ENCODE assay signal across 18 cellular contexts in genomic region chr13:51501096-51501495, GRCh38. TPM values are rescaled to one million over a fixed set of nuclear protein-coding genes. Genes with fewer than 3 reads are reported as not detected.
DNase-seq lines count a peak whose midpoint lies in the region; ATAC-seq and TF ChIP-seq lines count a peak whose summit lies in the region.
"Had no signal": no experiment of that assay in that cellular context is flagged by ENCODE, and none has a peak within 500 bp of the region (broad histone marks: within the 10 kb centered on the region; RNA-seq: fewer than 3 reads in every experiment).

No MANE protein-coding gene starts in this region.

- no peak overlapping the region for H3K4me2 ChIP-seq in IMR-90 (ENCODE audit: low read depth, low read length)

- no peak overlapping the region for H3K14ac ChIP-seq in IMR-90 (replicated peaks; ENCODE audit: low read depth, low read length)

- no peak for TF ChIP-seq POLR2A in IMR-90 (IDR thresholded peaks at IDR 0.05; ENCODE audit: low read depth, low read length)

- no peak overlapping the region for H2AK9ac ChIP-seq in IMR-90 (replicated peaks; ENCODE audit: low read depth, low read length, poor library complexity)

- no peak overlapping the region for H3K4me3 Mint-ChIP-seq in stimulated activated naive B cell treated with anti-CD40 and anti-IgM and Interleukin-4, amounts not matched to agents 10 μg/mL and 1 μg/mL and 100 μg/mL, for 72 hours

- H4K8ac ChIP-seq in IMR-90 (ENCODE audit: low read depth in 2 of 2, low read length in 2 of 2): no peak overlapping the region

- POLR2A ChIA-PET in IMR-90 (lab: Charles Lee; ENCODE audit: unreplicated experiment): no interaction called here

- no peaks in the 10 kb centered on the region for H3K79me1 ChIP-seq in IMR-90 (ENCODE audit: low read depth in 1 of 2, low read length in 2 of 2)

- no peak for TF ChIP-seq RAD21 in IMR-90 (IDR thresholded peaks at IDR 0.05; ENCODE audit: low read length)

- TF ChIP-seq CTCF in IMR-90 (conservative IDR thresholded peaks at IDR 0.05; ENCODE audit: low read depth, low read length): no peak
- no peak for TF ChIP-seq CTCF in cardiac fibroblast (IDR thresholded peaks at IDR 0.05; ENCODE audit: low read depth, low read length)

- H3K4me3 ChIP-seq in IMR-90 (ENCODE audit: insufficient read depth, low read depth, low read length): no peak overlapping the region
- H3K4me3 ChIP-seq in cardiac fibroblast (replicated peaks in 1 of 2; ENCODE audit: low read depth in 2 of 2, low read length in 2 of 2): no peak overlapping the region
- H3K4me3 ChIP-seq: Peyer's patch had no signal

- H3K9ac ChIP-seq in IMR-90 (ENCODE audit: low read depth, low read length): no peak overlapping the region

- no peak overlapping the region for H2AK5ac ChIP-seq in IMR-90 (ENCODE audit: low read depth, low read length)

- H4K20me1 ChIP-seq in IMR-90 (ENCODE audit: insufficient read depth, low read length): no peaks in the 10 kb centered on the region

- peak; percentile 27 for ATAC-seq in IMR-90 (ENCODE audit: low read depth)
- ATAC-seq in left lobe of liver: peak; percentile 65
- ATAC-seq in stimulated activated naive B cell treated with anti-CD40 and anti-IgM and Interleukin-4, amounts not matched to agents 10 μg/mL and 1 μg/mL and 100 μg/mL, for 72 hours (replicated peaks): no peak
- ATAC-seq in HG02610 (IDR thresholded peaks at IDR 0.05; ENCODE audit: unreplicated experiment): no peak

- CTCF ChIA-PET in IMR-90 (lab: Yijun Ruan, JAX): no interaction called here

- H2BK5ac ChIP-seq in IMR-90 (ENCODE audit: low read depth, low read length, poor library complexity, severe bottlenecking): no peak overlapping the region

- dilution Hi-C loops in IMR-90 (cut with HindIII; ENCODE audit: low sequenced_read_pairs, unreplicated experiment): no loop called here

- no peaks in the 10 kb centered on the region for H3K36me3 Mint-ChIP-seq in stimulated activated naive B cell treated with anti-CD40 and anti-IgM and Interleukin-4, amounts not matched to agents 10 μg/mL and 1 μg/mL and 100 μg/mL, for 72 hours

- no peak overlapping the region for H2BK120ac ChIP-seq in IMR-90 (ENCODE audit: low read depth, low read length)

- H3K56ac ChIP-seq in IMR-90 (ENCODE audit: extremely low read depth, insufficient read depth, low read length): no peak overlapping the region

- H3K9me3 ChIP-seq in IMR-90 (ENCODE audit: control insufficient read depth, insufficient read depth, low read length): no peaks in the 10 kb centered on the region
- H3K9me3 ChIP-seq: Peyer's patch had no signal

- no TSS peak for BruUV-seq in IMR-90 (replicated peaks; lab: Mats Ljungman, UMichigan)

- H2BK20ac ChIP-seq in IMR-90 (ENCODE audit: low read depth, low read length): no peak overlapping the region

- H3K4me1 Mint-ChIP-seq in stimulated activated naive B cell treated with anti-CD40 and anti-IgM and Interleukin-4, amounts not matched to agents 10 μg/mL and 1 μg/mL and 100 μg/mL, for 72 hours: peaks cover 18 to 24% of the 10 kb centered on the region in 2 donors

- H3K23ac ChIP-seq in IMR-90 (ENCODE audit: low read depth, low read length): no peak overlapping the region

- no peaks in the 10 kb centered on the region for H3K9me3 Mint-ChIP-seq in stimulated activated naive B cell treated with anti-CD40 and anti-IgM and Interleukin-4, amounts not matched to agents 10 μg/mL and 1 μg/mL and 100 μg/mL, for 72 hours

- in situ Hi-C loops in IMR-90 (cut with MboI; ENCODE audit: low sequenced_read_pairs): no loop called here

- no peak overlapping the region for H3K27ac ChIP-seq in IMR-90 (ENCODE audit: insufficient read depth, low read length)
- H3K27ac ChIP-seq: HL-60, Peyer's patch had no signal

- no peak overlapping the region for H4K91ac ChIP-seq in IMR-90 (ENCODE audit: insufficient read depth, low read depth, low read length)

- intact Hi-C loops in IMR-90 (cut with micrococcal nuclease): no loop called here

- no peak overlapping the region for H2AFZ ChIP-seq in IMR-90 (replicated peaks; ENCODE audit: low read length, poor library complexity)

- peaks cover 5% of the 10 kb centered on the region; the same call in 1 of the 2 replicates for H3K9me1 ChIP-seq in IMR-90 (ENCODE audit: insufficient read depth, low read length)

- WGBS in IMR-90 (ENCODE audit: extremely low coverage in 2 of 2, insufficient read length in 1 of 2), 2 experiments: no CpG with 5 or more reads among the region's 4 CpGs

- no peak overlapping the region for H3K18ac ChIP-seq in IMR-90 (ENCODE audit: low read depth, low read length)

- peak; percentile 39 for DNase-seq in IMR-90
- DNase-seq in cardiac fibroblast (ENCODE audit: low read depth in 2 of 2): peak; percentile 26 to 46
- DNase-seq in left lobe of liver (ENCODE audit: low spot score): no peak
- DNase-seq in stimulated activated naive B cell treated with anti-CD40 and anti-IgM and Interleukin-4, amounts not matched to agents 10 μg/mL and 1 μg/mL and 100 μg/mL, for 72 hours: no peak
- DNase-seq in ecto neural progenitor cell (ENCODE audit: low spot score): no peak
- DNase-seq in activated CD4-positive, alpha-beta T cell treated with anti-CD3 and anti-CD28 coated beads for 48 hours: no peak
- DNase-seq: DND-41, H7, MM.1S, NCI-H1092, NCI-H146, NCI-H2029 treated with DMSO at 0.1 percent for 48 hours, NCI-H2171 treated with DMSO at 0.1 percent for 48 hours, NCI-H446 treated with DMSO at 0.1 percent for 48 hours, NCI-H69, Peyer's patch had no signal

- H3K4ac ChIP-seq in IMR-90 (ENCODE audit: low read depth, low read length): no peak overlapping the region

- H3K36me3 ChIP-seq in IMR-90 (ENCODE audit: control insufficient read depth, insufficient read depth, low read length): no peaks in the 10 kb centered on the region
- H3K36me3 ChIP-seq: Peyer's patch had no signal

- no peak overlapping the region for H4K5ac ChIP-seq in IMR-90 (ENCODE audit: low read depth, low read length)

- H3K4me1 ChIP-seq in IMR-90 (ENCODE audit: control insufficient read depth, insufficient read depth, low read length): peaks cover 1% of the 10 kb centered on the region; the same call in 1 of the 2 replicates
- H3K4me1 ChIP-seq: Peyer's patch had no signal

- no peaks in the 10 kb centered on the region for H3K27me3 ChIP-seq in IMR-90 (ENCODE audit: control insufficient read depth, insufficient read depth, low read length)
- H3K27me3 ChIP-seq: Peyer's patch had no signal

- peak overlapping the region; percentile 90 for H3K27ac Mint-ChIP-seq in stimulated activated naive B cell treated with anti-CD40 and anti-IgM and Interleukin-4, amounts not matched to agents 10 μg/mL and 1 μg/mL and 100 μg/mL, for 72 hours

- H2BK15ac ChIP-seq in IMR-90 (ENCODE audit: low read depth, low read length): 0 out of 3 replicates have a peak overlapping the region, but pooled peaks have one; percentile 15

- peaks cover 5 to 7% of the 10 kb centered on the region in 2 donors for H3K27me3 Mint-ChIP-seq in stimulated activated naive B cell treated with anti-CD40 and anti-IgM and Interleukin-4, amounts not matched to agents 10 μg/mL and 1 μg/mL and 100 μg/mL, for 72 hours

TF ChIP-seq in IMR-90, 13 proteins besides CTCF, POLR2A, EP300 and RAD21:
- no peak for TF ChIP-seq USF2 (IDR thresholded peaks at IDR 0.05; ENCODE audit: low read depth, low read length)
- TF ChIP-seq RFX5 (IDR thresholded peaks at IDR 0.05; ENCODE audit: low read depth, low read length): no peak
- no peak for TF ChIP-seq ELK1 (IDR thresholded peaks at IDR 0.05; ENCODE audit: borderline replicate concordance, low read depth, low read length)
- no peak for TF ChIP-seq RCOR1 (IDR thresholded peaks at IDR 0.05; ENCODE audit: insufficient replicate concordance, low read length)
- TF ChIP-seq BHLHE40 (IDR thresholded peaks at IDR 0.05; ENCODE audit: low read depth, low read length): no peak
- no peak for TF ChIP-seq MAZ (IDR thresholded peaks at IDR 0.05; ENCODE audit: borderline replicate concordance, low read depth, low read length)
- TF ChIP-seq MXI1 (IDR thresholded peaks at IDR 0.05; ENCODE audit: borderline replicate concordance, low read depth, low read length): no peak
- TF ChIP-seq CHD1 (IDR thresholded peaks at IDR 0.05; ENCODE audit: low read depth, low read length): no peak
- no peak for TF ChIP-seq MAFK (IDR thresholded peaks at IDR 0.05; ENCODE audit: low read depth, low read length)
- TF ChIP-seq SMC3 (IDR thresholded peaks at IDR 0.05; ENCODE audit: low read depth, low read length): no peak
- TF ChIP-seq CEBPB (IDR thresholded peaks at IDR 0.05; ENCODE audit: low read depth, low read length): no peak
- no peak for TF ChIP-seq NFE2L2 (IDR thresholded peaks at IDR 0.05; ENCODE audit: low read depth, low read length)
- no peak for TF ChIP-seq FOS (IDR thresholded peaks at IDR 0.05; ENCODE audit: low read depth, low read length)

RNA-seq across cellular contexts. Expression of gene INTS6, which starts 48.3 kb away (rescaled TPM):
- total RNA-seq in IMR-90 (2012; rRNA removed): 42.3 and 43.0 TPM in 2 replicates
- 12.3 and 12.9 TPM in 2 replicates for polyA plus RNA-seq in IMR-90 (2012; rRNA removed)
- 2.9 and 3.1 TPM in 2 replicates for polyA plus RNA-seq in IMR-90 (2012; cell fraction: cytosol; rRNA removed)
- 5.9 and 22.2 TPM in 2 replicates for polyA plus RNA-seq in IMR-90 (2012; cell fraction: nucleus; rRNA removed; ENCODE audit: low replicate concordance)
- 20.6 TPM for total RNA-seq in left lobe of liver

Comparison
In these comparisons a context has a peak if more than half of its experiments do, and no peak if none do; other contexts are left out.
1. ATAC-seq: peak in IMR-90 (single experiment) and left lobe of liver (single experiment); none in stimulated activated naive B cell treated with anti-CD40 and anti-IgM and Interleukin-4, amounts not matched to agents 10 μg/mL and 1 μg/mL and 100 μg/mL, for 72 hours (0 of 2) and HG02610 (single experiment).
2. DNase-seq: peak in IMR-90 (single experiment) and cardiac fibroblast (2 of 2); none in left lobe of liver (single experiment), stimulated activated naive B cell treated with anti-CD40 and anti-IgM and Interleukin-4, amounts not matched to agents 10 μg/mL and 1 μg/mL and 100 μg/mL, for 72 hours (single experiment), ecto neural progenitor cell (single experiment) and activated CD4-positive, alpha-beta T cell treated with anti-CD3 and anti-CD28 coated beads for 48 hours (single experiment).